In the genomic region with DNA sequence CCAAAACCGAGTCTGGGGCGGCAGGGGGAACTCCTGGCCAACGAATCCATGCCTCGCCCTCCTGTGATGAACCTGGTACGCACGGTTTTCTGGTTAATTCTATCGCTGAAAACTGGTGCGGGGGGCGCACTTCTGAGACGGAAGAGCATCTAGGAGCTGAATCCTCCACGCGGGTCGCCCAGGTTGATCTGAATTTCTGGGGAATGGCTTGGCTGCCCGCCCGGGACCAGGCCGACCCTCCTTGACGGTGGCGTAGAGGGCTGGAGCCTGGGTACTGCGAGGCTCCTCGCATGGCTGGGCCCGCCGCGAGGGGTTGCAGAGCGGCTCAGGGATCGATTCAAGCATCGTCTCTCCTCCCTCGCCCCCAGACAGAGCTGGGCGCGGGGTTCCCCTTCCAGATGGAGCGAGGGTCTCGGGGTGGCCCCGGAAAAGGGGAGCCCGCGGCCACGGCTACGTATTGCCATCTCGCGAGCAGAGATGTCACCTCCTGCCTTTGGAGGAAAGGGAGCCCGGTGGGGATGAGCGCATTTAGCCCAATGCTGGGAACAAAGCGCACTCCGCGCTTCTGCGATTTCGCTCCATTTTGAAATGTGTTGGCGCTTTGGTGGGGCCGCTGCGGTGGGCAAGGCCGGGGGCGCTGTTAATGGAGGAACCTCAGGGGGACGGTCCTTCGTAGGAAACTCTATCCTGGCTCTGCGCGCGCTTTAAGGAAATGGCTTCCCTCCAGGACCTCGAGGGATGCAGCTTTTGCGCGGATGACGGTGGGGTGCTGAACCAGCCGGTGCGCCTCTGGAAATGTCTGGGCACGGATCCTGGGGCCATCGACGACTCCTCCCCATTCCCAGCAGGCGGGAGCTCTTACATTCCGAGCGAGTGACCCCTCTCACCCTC, we compare ENCODE assay signal across 10 cellular contexts. TPM values are rescaled to one million over a fixed set of nuclear protein-coding genes. Genes with fewer than 3 reads are reported as not detected.
A peak's percentile ranks its signal among the peaks of the same experiment; 100 is the strongest.
DNase-seq lines count a peak whose midpoint lies in the region; ATAC-seq and TF ChIP-seq lines count a peak whose summit lies in the region.
"Had no signal": no experiment of that assay in that cellular context is flagged by ENCODE, and none has a peak within 500 bp of the region (broad histone marks: within the 10 kb centered on the region; RNA-seq: fewer than 3 reads in every experiment).

No MANE protein-coding gene starts in this region.

- H3K4me1 ChIP-seq in NT2/D1 (ENCODE audit: insufficient read depth, insufficient read length), result peaks cover 7% of the 10 kb centered on the region
- H3K4me1 ChIP-seq in gastrocnemius medialis, result peaks cover 40 to 54% of the 10 kb centered on the region in 2 donors

- H3K36me3 ChIP-seq in NT2/D1 (ENCODE audit: insufficient read depth, insufficient read length, low read length) (no peaks in the 10 kb centered on the region), gastrocnemius medialis (no peaks in the 10 kb centered on the region)

- peaks cover 86% of the 10 kb centered on the region for H3K27me3 ChIP-seq in NT2/D1 (ENCODE audit: insufficient read depth, insufficient read length)
- no peaks in the 10 kb centered on the region for H3K27me3 ChIP-seq in gastrocnemius medialis

- peak overlapping the region; percentile 59 for H3K9ac ChIP-seq in NT2/D1 (ENCODE audit: insufficient read length, low read depth)

- peak overlapping the region; percentile 94 to 99 (median 99) for H3K27ac ChIP-seq in gastrocnemius medialis

- intact Hi-C loops in gastrocnemius medialis (cut with DNase I; ENCODE audit: low total_unique reads), result loop anchor here (5.0 kb wide), 1 partner anchor 370 kb away; no protein-coding TSS in a partner anchor

- H3K4me3 ChIP-seq in NT2/D1 (ENCODE audit: insufficient read length, low read depth) (peak overlapping the region; percentile 42), iPS-11a (ENCODE audit: low read depth, low read length) (peak overlapping the region; percentile 5), gastrocnemius medialis (no peak overlapping the region)

- no peak for ATAC-seq in gastrocnemius medialis
- ATAC-seq in HG02759 (IDR thresholded peaks at IDR 0.05; ENCODE audit: unreplicated experiment), result no peak
- ATAC-seq in GM18519 (IDR thresholded peaks at IDR 0.05; ENCODE audit: low FRiP score, unreplicated experiment), result no peak
- ATAC-seq in GM19328 (IDR thresholded peaks at IDR 0.05; ENCODE audit: unreplicated experiment), result no peak

- in situ Hi-C loops in gastrocnemius medialis (cut with MboI; ENCODE audit: low sequenced_read_pairs in 4 of 4), result loop anchor here in 1 of 4 donors (5.0 kb wide), 1 partner anchor 50 kb away; no protein-coding TSS in a partner anchor

- H3K27ac Mint-ChIP-seq in activated naive CD8-positive, alpha-beta T cell, result no peak overlapping the region
- H3K27ac Mint-ChIP-seq in activated naive CD8-positive, alpha-beta T cell treated with anti-CD3 and anti-CD28 coated beads for 36 hours, result no peak overlapping the region

- H3K4me1 Mint-ChIP-seq in activated naive CD8-positive, alpha-beta T cell (ENCODE audit: low read depth), result peaks cover 15% of the 10 kb centered on the region
- peaks cover 8% of the 10 kb centered on the region for H3K4me1 Mint-ChIP-seq in activated naive CD8-positive, alpha-beta T cell treated with anti-CD3 and anti-CD28 coated beads for 36 hours

- no peak for TF ChIP-seq CTCF in gastrocnemius medialis (IDR thresholded peaks at IDR 0.05 in 4 of 5, conservative IDR thresholded peaks at IDR 0.05 in 1 of 5)

- H3K27me3 Mint-ChIP-seq in activated naive CD8-positive, alpha-beta T cell, result peaks cover 35% of the 10 kb centered on the region
- H3K27me3 Mint-ChIP-seq in activated naive CD8-positive, alpha-beta T cell treated with anti-CD3 and anti-CD28 coated beads for 36 hours, result peaks cover 77% of the 10 kb centered on the region

- H3K9me3 Mint-ChIP-seq in activated naive CD8-positive, alpha-beta T cell (ENCODE audit: low read depth), result no peaks in the 10 kb centered on the region
- no peaks in the 10 kb centered on the region for H3K9me3 Mint-ChIP-seq in activated naive CD8-positive, alpha-beta T cell treated with anti-CD3 and anti-CD28 coated beads for 36 hours

- H3K9me3 ChIP-seq in NT2/D1 (ENCODE audit: insufficient read depth, low read length) (no peaks in the 10 kb centered on the region), gastrocnemius medialis (no peaks in the 10 kb centered on the region)

- no peak for TF ChIP-seq POLR2A in gastrocnemius medialis (IDR thresholded peaks at IDR 0.05)

- H3K36me3 Mint-ChIP-seq in activated naive CD8-positive, alpha-beta T cell, result no peaks in the 10 kb centered on the region
- no peaks in the 10 kb centered on the region for H3K36me3 Mint-ChIP-seq in activated naive CD8-positive, alpha-beta T cell treated with anti-CD3 and anti-CD28 coated beads for 36 hours

- peak overlapping the region; percentile 47 for H3K4me3 Mint-ChIP-seq in activated naive CD8-positive, alpha-beta T cell
- H3K4me3 Mint-ChIP-seq in activated naive CD8-positive, alpha-beta T cell treated with anti-CD3 and anti-CD28 coated beads for 36 hours, result no peak overlapping the region

- DNase-seq in activated naive CD8-positive, alpha-beta T cell treated with anti-CD3 and anti-CD28 coated beads for 36 hours, result no peak
- DNase-seq in NT2/D1 (ENCODE audit: low read depth, low spot score) (no peak), gastrocnemius medialis (no peak)
- DNase-seq: AML-193 had no signal

RNA-seq across cellular contexts. Expression of gene MAPT, which starts 2.7 kb away (rescaled TPM):
- under 1 TPM; 0.68 to 0.88 TPM for total RNA-seq in activated naive CD8-positive, alpha-beta T cell treated with anti-CD3 and anti-CD28 coated beads for 36 hours
- 100 to 1,000 TPM in 1 of 4 donors, 10 to 100 TPM in 3; 70.3 to 120 (median 82.8) TPM for total RNA-seq in gastrocnemius medialis

RNA-seq across cellular contexts. Expression of gene SPPL2C, which starts 52.4 kb away (rescaled TPM):
- not detected for total RNA-seq in activated naive CD8-positive, alpha-beta T cell treated with anti-CD3 and anti-CD28 coated beads for 36 hours
- not detected for total RNA-seq in gastrocnemius medialis
- total RNA-seq: glomerular endothelial cell had no signal

Comparison
In these comparisons a context has a peak if more than half of its experiments do, and no peak if none do; other contexts are left out.
1. H3K4me3 ChIP-seq: peak in NT2/D1 (single experiment) and iPS-11a (single experiment); none in gastrocnemius medialis (0 of 4).
2. RNA of gene MAPT, which starts 2.7 kb away (total RNA-seq): 70.3 to 120 TPM in gastrocnemius medialis; 0.68 to 0.88 TPM in activated naive CD8-positive, alpha-beta T cell treated with anti-CD3 and anti-CD28 coated beads for 36 hours; every median in the first group is over 10 times any median in the second.